Comparison of ENCODE assay signal across 10 cellular contexts in the genomic region with DNA sequence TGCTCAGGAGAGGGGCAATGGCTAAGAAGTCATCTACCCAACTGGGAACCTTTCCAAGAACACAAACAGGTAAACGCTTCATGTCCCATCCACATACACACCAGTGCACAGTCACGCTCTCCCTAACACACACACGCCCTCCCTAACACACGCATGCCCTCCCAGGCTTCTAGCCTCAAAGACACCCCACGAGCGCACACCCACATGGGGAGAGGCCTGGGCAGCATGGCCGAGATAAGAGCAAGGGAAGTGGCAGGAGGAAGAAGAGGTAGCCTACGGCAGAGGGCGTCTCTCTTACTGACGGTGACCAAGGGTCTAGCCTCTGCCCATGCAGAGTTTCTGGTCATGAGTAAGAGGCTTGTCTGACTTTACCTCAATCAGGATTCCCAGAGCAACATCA. TPM values are rescaled to one million over a fixed set of nuclear protein-coding genes. Genes with fewer than 3 reads are reported as not detected.
A peak's percentile ranks its signal among the peaks of the same experiment; 100 is the strongest.
DNase-seq lines count a peak whose midpoint lies in the region; ATAC-seq, FAIRE-seq and TF ChIP-seq lines count a peak whose summit lies in the region.
"Had no signal": no experiment of that assay in that cellular context is flagged by ENCODE, and none has a peak within 500 bp of the region (broad histone marks: within the 10 kb centered on the region; RNA-seq: fewer than 3 reads in every experiment).

No MANE protein-coding gene starts in this region.

- intact Hi-C loops in heart right ventricle (cut with DNase I), result loop anchor here in 4 of 10 donors (10.0 kb wide), 4 partner anchors 173 to 483 kb away; a partner anchor contains a TSS
- intact Hi-C loops in left cardiac atrium (cut with DNase I), result loop anchor here in 1 of 2 donors (10.0 kb wide), 1 partner anchor 173 kb away; no protein-coding TSS in a partner anchor

- no peak for TF ChIP-seq POLR2A in GM12892 (IDR thresholded peaks at IDR 0.05; ENCODE audit: low read depth, low read length)

- 78 to 80% methylated on average over 10 of the region's 10 CpGs for WGBS in heart right ventricle, 2 donors

- H3K27ac ChIP-seq in heart right ventricle, result peak overlapping the region in 8 of 10 donors; percentile 19 to 97 (median 77)
- H3K27ac ChIP-seq: VCaP had no signal

- H3K27me3 ChIP-seq in heart right ventricle, result no peaks in the 10 kb centered on the region

- ATAC-seq in heart right ventricle (no peak), left cardiac atrium (no peak), memory B cell (ENCODE audit: low read depth) (no peak), GM18519 (IDR thresholded peaks at IDR 0.05; ENCODE audit: low FRiP score, unreplicated experiment) (no peak)
- no peak for ATAC-seq in activated naive CD4-positive, alpha-beta T cell treated with anti-CD3 and anti-CD28 coated beads, Interleukin-2, amount 50 U/mL, for 72 hours

- peak overlapping the region in 1 of 10 donors; percentile 27 for H3K4me3 ChIP-seq in heart right ventricle

- H3K27me3 Mint-ChIP-seq in memory B cell (no peaks in the 10 kb centered on the region), type B pancreatic cell (no peaks in the 10 kb centered on the region)

- H3K9me3 Mint-ChIP-seq in activated naive CD4-positive, alpha-beta T cell treated with anti-CD3 and anti-CD28 coated beads, Interleukin-2, amount 50 U/mL, for 72 hours, result peaks cover 3% of the 10 kb centered on the region in 2 donors
- H3K9me3 Mint-ChIP-seq in memory B cell (peaks cover 2% of the 10 kb centered on the region), type B pancreatic cell (peaks cover 5% of the 10 kb centered on the region)

- DNase-seq in heart right ventricle, result no peak
- DNase-seq in left cardiac atrium, result no peak
- no peak for DNase-seq in activated naive CD4-positive, alpha-beta T cell treated with anti-CD3 and anti-CD28 coated beads, Interleukin-2, amount 50 U/mL, for 72 hours (ENCODE audit: low spot score in 2 of 2)
- peak in 1 of 2 donors; percentile 9 for DNase-seq in memory B cell (ENCODE audit: low spot score in 2 of 2)
- no peak for DNase-seq in type B pancreatic cell (ENCODE audit: extremely low spot score, unreplicated experiment)
- DNase-seq in HCEC 1CT, result no peak
- no peak for DNase-seq in GM12892 (ENCODE audit: insufficient read length)
- DNase-seq: NCI-H226 had no signal

- peaks cover 35 to 65% of the 10 kb centered on the region in 2 donors for H3K36me3 Mint-ChIP-seq in activated naive CD4-positive, alpha-beta T cell treated with anti-CD3 and anti-CD28 coated beads, Interleukin-2, amount 50 U/mL, for 72 hours
- H3K36me3 Mint-ChIP-seq in memory B cell (peaks cover 11% of the 10 kb centered on the region), type B pancreatic cell (peaks cover 34% of the 10 kb centered on the region)

- TF ChIP-seq CTCF in heart right ventricle (IDR thresholded peaks at IDR 0.05), result no peak
- TF ChIP-seq CTCF in type B pancreatic cell (conservative IDR thresholded peaks at IDR 0.05), result no peak

- no peak for FAIRE-seq in GM12892 (lab: Jason Lieb, UNC)

- peaks cover 20 to 80% (median 66%) of the 10 kb centered on the region in 9 donors for H3K4me1 ChIP-seq in heart right ventricle

- H3K36me3 ChIP-seq in heart right ventricle, result peaks cover 0 to 61% (median 24%) of the 10 kb centered on the region in 9 donors

- H3K4me1 Mint-ChIP-seq in memory B cell (peaks cover 41% of the 10 kb centered on the region), type B pancreatic cell (ENCODE audit: unreplicated experiment) (peaks cover 26% of the 10 kb centered on the region)

- H3K27ac Mint-ChIP-seq in activated naive CD4-positive, alpha-beta T cell treated with anti-CD3 and anti-CD28 coated beads, Interleukin-2, amount 50 U/mL, for 72 hours, result peak overlapping the region; percentile 66 to 95
- H3K27ac Mint-ChIP-seq in memory B cell, result peak overlapping the region; percentile 95
- H3K27ac Mint-ChIP-seq in type B pancreatic cell, result no peak overlapping the region

- no peaks in the 10 kb centered on the region for H3K9me3 ChIP-seq in heart right ventricle

- no peak overlapping the region for H3K4me3 Mint-ChIP-seq in memory B cell
- peak overlapping the region; percentile 59 for H3K4me3 Mint-ChIP-seq in type B pancreatic cell

RNA-seq across cellular contexts. Expression of a gene that starts 3.1 kb away (rescaled TPM):
- total RNA-seq in heart right ventricle, result 10 to 100 TPM; 16.0 to 33.3 (median 22.6) TPM
- 10 to 100 TPM; 20.1 to 23.4 TPM for polyA plus RNA-seq in heart right ventricle
- total RNA-seq in left cardiac atrium, result 10 to 100 TPM; 25.9 to 28.8 TPM
- total RNA-seq in activated naive CD4-positive, alpha-beta T cell treated with anti-CD3 and anti-CD28 coated beads, Interleukin-2, amount 50 U/mL, for 72 hours, result 10 to 100 TPM; 27.2 to 28.2 TPM
- 43.4 and 51.0 TPM in 2 replicates for total RNA-seq in type B pancreatic cell (ENCODE audit: low replicate concordance)
- polyA plus RNA-seq in GM12892 (2012; ENCODE audit: missing spikeins), result 56.2 TPM

RNA-seq across cellular contexts. Expression of a gene that starts 19.5 kb away (rescaled TPM):
- total RNA-seq in heart right ventricle (10 to 100 TPM; 15.7 to 74.1 (median 26.2) TPM), left cardiac atrium (10 to 100 TPM in 1 of 2 donors, 1 to 10 TPM in 1; 10.0 to 12.0 TPM), type B pancreatic cell (ENCODE audit: low replicate concordance) (0.68 and 2.0 TPM in 2 replicates)
- 10 to 100 TPM in 1 of 2 donors, 1 to 10 TPM in 1; 6.1 to 28.3 TPM for polyA plus RNA-seq in heart right ventricle
- 10 to 100 TPM in 1 of 2 donors, 1 to 10 TPM in 1; 8.3 to 13.6 TPM for total RNA-seq in activated naive CD4-positive, alpha-beta T cell treated with anti-CD3 and anti-CD28 coated beads, Interleukin-2, amount 50 U/mL, for 72 hours
- 16.2 TPM for polyA plus RNA-seq in GM12892 (2012; ENCODE audit: missing spikeins)

RNA-seq across cellular contexts. Expression of a gene that starts 44.0 kb away (rescaled TPM):
- total RNA-seq in heart right ventricle (10 to 100 TPM in 1 of 10 donors, 1 to 10 TPM in 9; 3.0 to 10.4 (median 5.9) TPM), left cardiac atrium (1 to 10 TPM; 8.2 to 8.7 TPM), type B pancreatic cell (ENCODE audit: low replicate concordance) (10.0 and 25.8 TPM in 2 replicates)
- 1 to 10 TPM; 3.7 to 8.6 TPM for polyA plus RNA-seq in heart right ventricle
- total RNA-seq in activated naive CD4-positive, alpha-beta T cell treated with anti-CD3 and anti-CD28 coated beads, Interleukin-2, amount 50 U/mL, for 72 hours, result 10 to 100 TPM in 1 of 2 donors, 1 to 10 TPM in 1; 9.9 to 13.7 TPM
- polyA plus RNA-seq in GM12892 (2012; ENCODE audit: missing spikeins), result 28.0 TPM
